In genomic region chr6:27297484-27297856, GRCh38 we compare ENCODE assay signal across 1 cellular context.
TF ChIP-seq lines count a peak whose summit lies in the region.

No MANE protein-coding gene starts in this region.

TF ChIP-seq in HepG2, 621 proteins besides CTCF, POLR2A, EP300 and RAD21:
- TF ChIP-seq ZBTB42 (CRISPR knock-in tag; IDR thresholded peaks at IDR 0.05), result no peak
- no peak for TF ChIP-seq HNRNPH1 (optimal IDR thresholded peaks at IDR 0.05; ENCODE audit: low read depth, low read length)
